In the genomic region with DNA sequence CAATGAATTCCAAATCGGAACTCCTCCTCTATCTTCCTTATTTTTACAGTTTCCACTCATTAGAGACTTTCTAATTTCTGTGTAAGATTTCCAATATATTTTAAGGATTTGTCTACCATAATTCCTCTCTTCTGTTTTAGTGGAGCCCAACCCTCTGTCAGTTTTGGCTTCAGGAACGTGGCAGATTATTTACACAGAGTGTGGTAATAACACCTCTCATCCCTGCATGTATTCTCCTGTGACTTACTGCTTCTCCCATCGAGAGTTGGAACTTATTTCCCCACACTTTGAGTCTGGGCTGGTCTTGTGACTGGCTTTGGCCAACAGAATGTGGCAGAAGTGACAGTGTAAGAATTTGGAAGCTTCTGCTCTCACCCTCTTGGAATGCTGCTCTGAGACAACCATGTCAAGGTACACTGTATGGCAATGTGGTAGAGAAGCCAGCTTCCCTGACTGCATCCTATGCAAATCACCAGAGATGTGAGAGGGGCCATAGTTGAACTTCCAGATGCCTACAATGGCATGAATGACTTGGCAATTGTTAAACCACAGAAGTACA, we compare ENCODE assay signal across 1 cellular context.
TF ChIP-seq lines count a peak whose summit lies in the region.

No MANE protein-coding gene starts in this region.

TF ChIP-seq in IMR-90, 13 proteins besides CTCF, POLR2A, EP300 and RAD21 (continued from another document):
- TF ChIP-seq FOS (IDR thresholded peaks at IDR 0.05; ENCODE audit: low read depth, low read length), result no peak
- no peak for TF ChIP-seq MAZ (IDR thresholded peaks at IDR 0.05; ENCODE audit: borderline replicate concordance, low read depth, low read length)
- TF ChIP-seq SMC3 (IDR thresholded peaks at IDR 0.05; ENCODE audit: low read depth, low read length), result no peak
- no peak for TF ChIP-seq RFX5 (IDR thresholded peaks at IDR 0.05; ENCODE audit: low read depth, low read length)
